Comparison of ENCODE assay signal across 27 cellular contexts in the genomic region with DNA sequence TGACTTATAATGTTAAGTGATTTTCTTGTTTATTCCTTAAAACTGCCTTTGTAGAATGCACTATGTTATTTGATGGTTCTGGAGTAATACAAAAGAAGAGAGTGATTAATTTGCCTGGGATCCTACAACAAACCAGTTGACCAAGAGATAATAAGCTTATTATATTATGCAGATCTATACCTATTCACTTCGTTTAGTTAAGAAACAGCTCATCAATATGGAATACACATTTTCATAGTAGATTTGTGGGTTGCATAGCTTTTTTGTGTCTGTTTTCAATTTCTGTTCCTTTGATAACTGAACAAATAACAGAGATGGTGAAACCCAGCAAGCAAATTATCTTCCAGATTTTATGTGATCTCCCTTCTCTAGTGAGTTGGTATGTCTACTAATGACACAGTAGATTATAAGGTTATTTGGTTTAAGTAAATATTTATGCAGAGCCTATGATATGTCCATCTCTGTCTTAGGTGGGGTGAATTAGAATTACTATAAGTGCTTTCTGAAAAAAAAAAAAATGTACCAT.
"Had no signal": no experiment of that assay in that cellular context is flagged by ENCODE, and none has a peak within 500 bp of the region (broad histone marks: within the 10 kb centered on the region; RNA-seq: fewer than 3 reads in every experiment).

No MANE protein-coding gene starts in this region.

- H3K4me3 Mint-ChIP-seq: activated naive CD4-positive, alpha-beta T cell treated with anti-CD3 and anti-CD28 coated beads, Interleukin-2, amount 10 ng/mL, durations not matched to agents 7 days and 5 days; naive thymus-derived CD8-positive, alpha-beta T cell; neural crest cell; T-helper 1 cell treated with Interleukin-12 subunit alpha and Interleukin-12 subunit beta and Interleukin-4 antibody, amounts not matched to agents 30 μg/mL and 1 μg/mL, for 36 hours had no signal

- H3K4me2 ChIP-seq: smooth muscle cell had no signal

- H3K4me3 ChIP-seq: right atrium auricular region, smooth muscle cell, thoracic aorta had no signal

- H3K36me3 Mint-ChIP-seq: naive thymus-derived CD8-positive, alpha-beta T cell had no signal

- H3K4me1 Mint-ChIP-seq: neural crest cell had no signal

- H3K36me3 ChIP-seq: brain microvascular endothelial cell, right atrium auricular region, thoracic aorta had no signal

- H3K9me3 ChIP-seq: right atrium auricular region, thoracic aorta had no signal

- H3K4me1 ChIP-seq: parathyroid adenoma had no signal

- H3K9me3 Mint-ChIP-seq: activated naive CD4-positive, alpha-beta T cell treated with anti-CD3 and anti-CD28 coated beads, Interleukin-2, amount 10 ng/mL, durations not matched to agents 7 days and 5 days; naive thymus-derived CD8-positive, alpha-beta T cell; T-helper 1 cell treated with Interleukin-12 subunit alpha and Interleukin-12 subunit beta and Interleukin-4 antibody, amounts not matched to agents 30 μg/mL and 1 μg/mL, for 36 hours had no signal

- H3K27ac ChIP-seq: brain microvascular endothelial cell, parathyroid adenoma, right atrium auricular region, thoracic aorta had no signal

- H3K79me2 ChIP-seq: parathyroid adenoma had no signal

- ATAC-seq: esophagus mucosa; left cardiac atrium; naive thymus-derived CD8-positive, alpha-beta T cell had no signal

- DNase-seq: activated CD4-positive, alpha-beta T cell treated with anti-CD3 and anti-CD28 coated beads for 4 hours; activated CD4-positive, alpha-beta T cell treated with anti-CD3 and anti-CD28 coated beads, Interleukin-2, amount 50 U/mL, for 48 hours; activated CD8-positive, alpha-beta memory T cell treated with anti-CD3 and anti-CD28 coated beads for 24 hours; activated effector memory CD4-positive, alpha-beta T cell treated with anti-CD3 and anti-CD28 coated beads, Interleukin-2, amount 50 U/mL, for 16 hours; activated naive CD4-positive, alpha-beta T cell treated with anti-CD3 and anti-CD28 coated beads, Interleukin-2, amount 10 ng/mL, durations not matched to agents 7 days and 5 days; amniotic stem cell; brain microvascular endothelial cell; cortex of kidney; foreskin fibroblast; head of caudate nucleus; hippocampal formation; left cardiac atrium; midbrain; naive thymus-derived CD8-positive, alpha-beta T cell; nucleus accumbens; stimulated activated CD4-positive, alpha-beta T cell treated with anti-CD3 and anti-CD28 coated beads, Interleukin-1b, Interleukin-23, amount 100 ng/mL, for 48 hours; stimulated activated naive CD4-positive, alpha-beta T cell treated with Interleukin-2 at 50 U/mL for 16 hours; SW 1271; T1000; trophoblast cell had no signal

- H3K27ac Mint-ChIP-seq: activated naive CD4-positive, alpha-beta T cell treated with anti-CD3 and anti-CD28 coated beads, Interleukin-2, amount 10 ng/mL, durations not matched to agents 7 days and 5 days; T-helper 1 cell treated with Interleukin-12 subunit alpha and Interleukin-12 subunit beta and Interleukin-4 antibody, amounts not matched to agents 30 μg/mL and 1 μg/mL, for 36 hours had no signal

- H3K27me3 Mint-ChIP-seq: activated naive CD4-positive, alpha-beta T cell treated with anti-CD3 and anti-CD28 coated beads, Interleukin-2, amount 10 ng/mL, durations not matched to agents 7 days and 5 days; naive thymus-derived CD8-positive, alpha-beta T cell had no signal

- H3K27me3 ChIP-seq: brain microvascular endothelial cell, right atrium auricular region had no signal
